In the genomic region with DNA sequence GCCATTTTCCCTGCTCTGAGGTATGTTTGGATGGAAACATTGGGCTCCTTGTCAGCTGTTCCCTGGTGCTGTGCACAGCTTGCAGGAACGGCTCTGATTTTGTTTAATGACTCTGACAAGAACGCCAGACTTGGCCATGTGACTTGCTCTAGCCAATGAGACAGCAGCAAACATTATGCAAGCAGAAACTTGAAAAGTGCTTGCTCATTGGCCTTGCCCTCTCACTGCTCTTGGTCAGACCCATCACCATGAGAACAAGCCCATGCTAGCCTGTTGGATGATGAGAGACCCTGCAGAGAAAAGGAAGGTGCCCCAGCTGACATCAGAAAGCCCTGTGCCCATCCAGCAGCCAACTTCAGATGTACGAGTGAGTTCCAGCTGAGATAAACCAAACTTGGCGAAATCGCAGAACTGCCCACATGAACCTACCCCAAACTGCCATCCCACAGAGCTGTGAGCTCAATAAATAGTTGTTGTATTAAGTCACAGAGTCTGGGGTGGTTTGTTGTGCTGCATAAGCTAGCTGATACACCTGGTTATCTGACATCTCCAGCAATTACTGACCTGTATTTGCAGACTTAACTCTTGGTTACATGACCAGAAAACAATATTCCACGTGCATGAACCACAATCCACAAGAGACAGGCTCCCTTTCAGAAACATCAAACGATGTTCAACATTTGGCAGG, we compare ENCODE assay signal across 1 cellular context.
TF ChIP-seq lines count a peak whose summit lies in the region.

No MANE protein-coding gene starts in this region.

TF ChIP-seq in endothelial cell of umbilical vein, 7 proteins besides CTCF, POLR2A, EP300 and RAD21 (continued from another document):
- TF ChIP-seq POLR2AphosphoS5 (IDR thresholded peaks at IDR 0.05; ENCODE audit: insufficient read depth, low read depth, low read length) = no peak
- TF ChIP-seq EZH2 (IDR thresholded peaks at IDR 0.05; ENCODE audit: borderline replicate concordance, low read depth, low read length, severe bottlenecking) = no peak
